8 cellular contexts compared by ENCODE assay signal in genomic region chr9:135480942-135481315, GRCh38. TPM values are rescaled to one million over a fixed set of nuclear protein-coding genes. Genes with fewer than 3 reads are reported as not detected.
DNase-seq lines count a peak whose midpoint lies in the region; ATAC-seq and TF ChIP-seq lines count a peak whose summit lies in the region.

No MANE protein-coding gene starts in this region.

- no peak overlapping the region for H3K27ac ChIP-seq in SK-N-MC
- no peak overlapping the region for H3K27ac ChIP-seq in psoas muscle

- peaks cover 6% of the 10 kb centered on the region for H3K4me1 ChIP-seq in psoas muscle

- intact Hi-C loops in psoas muscle (cut with DNase I) = no loop called here

- TF ChIP-seq CTCF in fibroblast of pulmonary artery (IDR thresholded peaks at IDR 0.05; ENCODE audit: low read length, missing control alignments) (no peak), psoas muscle (IDR thresholded peaks at IDR 0.05) (no peak)

- DNase-seq in SK-N-MC (ENCODE audit: low read depth, low spot score) = no peak
- no peak for DNase-seq in fibroblast of pulmonary artery (ENCODE audit: low read depth)
- no peak for DNase-seq in psoas muscle
- DNase-seq in SW480 (ENCODE audit: low spot score) = no peak
- DNase-seq in glomerular visceral epithelial cell (ENCODE audit: extremely low spot score) = no peak
- DNase-seq in medulla oblongata (ENCODE audit: extremely low spot score) = no peak
- DNase-seq in H4 (ENCODE audit: low spot score) = no peak

- H3K9me3 ChIP-seq in SK-N-MC (ENCODE audit: low read depth, low read length) (no peaks in the 10 kb centered on the region), psoas muscle (no peaks in the 10 kb centered on the region)

- WGBS in psoas muscle, 3 donors = 53 to 64% (median 57%) methylated on average over 11 of the region's 11 CpGs

- H3K27me3 ChIP-seq in psoas muscle (ENCODE audit: insufficient read depth in 3 of 3, low read length in 2 of 3) = peaks cover 0 to 43% (median 0%) of the 10 kb centered on the region in 3 donors

- peak overlapping the region; percentile 76 for H3K9ac ChIP-seq in SK-N-MC (ENCODE audit: insufficient read length)

- H3K4me3 ChIP-seq in GM08714 (ENCODE audit: low read length) = peak overlapping the region; percentile 67; the same call in 1 of the 2 replicates
- peak overlapping the region; percentile 94 for H3K4me3 ChIP-seq in SK-N-MC
- H3K4me3 ChIP-seq in fibroblast of pulmonary artery (replicated peaks; ENCODE audit: low read depth, low read length) = peak overlapping the region; percentile 74
- peak overlapping the region; percentile 76 for H3K4me3 ChIP-seq in psoas muscle

- ATAC-seq in psoas muscle = no peak

- peaks cover 9% of the 10 kb centered on the region; the same call in 1 of the 2 replicates for H3K36me3 ChIP-seq in SK-N-MC (ENCODE audit: insufficient read depth, low read length)
- H3K36me3 ChIP-seq in psoas muscle (ENCODE audit: insufficient read depth in 1 of 2, low read depth in 1 of 2) = peaks cover 0 to 13% of the 10 kb centered on the region in 2 donors

RNA-seq across cellular contexts. Expression of gene PPP1R26, which starts 1.3 kb away (rescaled TPM):
- 1 to 10 TPM; 3.0 to 9.5 (median 4.8) TPM for total RNA-seq in psoas muscle
- 1 to 10 TPM; 2.0 to 5.3 (median 3.4) TPM for polyA plus RNA-seq in psoas muscle
- 9.2 and 10.3 TPM in 2 replicates for total RNA-seq in H4 (2014; rRNA removed; shearing (Covaris generic))

RNA-seq across cellular contexts. Expression of gene MRPS2, which starts 19.6 kb away (rescaled TPM):
- 10 to 100 TPM; 36.8 to 47.1 (median 41.5) TPM for total RNA-seq in psoas muscle
- 10 to 100 TPM; 57.7 to 78.8 (median 65.5) TPM for polyA plus RNA-seq in psoas muscle
- 30.3 and 34.6 TPM in 2 replicates for total RNA-seq in H4 (2014; rRNA removed; shearing (Covaris generic))

RNA-seq across cellular contexts. Expression of gene LCN1, which starts 40.3 kb away (rescaled TPM):
- under 1 TPM in 1 of 4 donors, not detected in 3; 0.71 TPM for total RNA-seq in psoas muscle
- polyA plus RNA-seq in psoas muscle = not detected
- total RNA-seq in H4 (2014; rRNA removed; shearing (Covaris generic)) = not detected in 2 replicates
